13 cellular contexts compared by ENCODE assay signal in the genomic region with DNA sequence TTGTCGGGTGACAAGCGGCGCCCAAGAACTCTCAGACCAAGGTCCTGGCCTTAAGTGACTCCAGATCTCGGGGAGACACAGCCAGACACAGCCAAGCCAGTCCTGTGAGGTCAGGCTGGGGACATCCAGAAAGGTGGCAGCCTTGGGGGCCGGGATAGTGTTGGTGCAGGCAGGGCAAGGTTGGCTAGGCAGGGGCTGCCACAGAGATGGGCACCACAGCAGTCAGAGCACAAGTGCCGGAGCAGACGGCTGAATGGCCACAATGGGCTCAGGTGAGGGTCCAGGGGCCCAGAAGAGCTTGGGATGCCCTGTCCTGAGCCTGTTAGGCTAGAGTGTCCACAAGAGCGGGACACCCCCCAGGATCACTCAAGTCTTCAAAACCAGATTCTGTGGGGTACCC. TPM values are rescaled to one million over a fixed set of nuclear protein-coding genes. Genes with fewer than 3 reads are reported as not detected.
DNase-seq lines count a peak whose midpoint lies in the region; ATAC-seq and TF ChIP-seq lines count a peak whose summit lies in the region.
"Had no signal": no experiment of that assay in that cellular context is flagged by ENCODE, and none has a peak within 500 bp of the region (broad histone marks: within the 10 kb centered on the region; RNA-seq: fewer than 3 reads in every experiment).

No MANE protein-coding gene starts in this region.

- CTCF ChIA-PET in activated CD4-positive, alpha-beta T cell treated with anti-CD3 and anti-CD28 coated beads, Interleukin-2, amount 10 ng/mL, durations not matched to agents 7 days and 5 days (lab: Charles Lee): interaction anchor here (0.7 kb wide), 1 partner anchor 11 kb away, joined by 3 read pairs; no protein-coding TSS in a partner anchor
- CTCF ChIA-PET in activated naive CD4-positive, alpha-beta T cell treated with anti-CD3 and anti-CD28 coated beads, Interleukin-2, amount 10 ng/mL, durations not matched to agents 7 days and 5 days (lab: Charles Lee): no interaction called here

- H3K36me3 Mint-ChIP-seq in activated CD4-positive, alpha-beta T cell treated with anti-CD3 and anti-CD28 coated beads, Interleukin-2, amount 10 ng/mL, durations not matched to agents 7 days and 5 days (ENCODE audit: low read depth): peaks cover 24% of the 10 kb centered on the region
- peaks cover 5 to 7% of the 10 kb centered on the region in 2 donors for H3K36me3 Mint-ChIP-seq in activated naive CD4-positive, alpha-beta T cell treated with anti-CD3 and anti-CD28 coated beads, Interleukin-2, amount 50 U/mL, for 72 hours
- peaks cover 31% of the 10 kb centered on the region for H3K36me3 Mint-ChIP-seq in activated naive CD4-positive, alpha-beta T cell treated with anti-CD3 and anti-CD28 coated beads, Interleukin-2, amount 10 ng/mL, durations not matched to agents 7 days and 5 days
- peaks cover 22% of the 10 kb centered on the region for H3K36me3 Mint-ChIP-seq in nephron progenitor cell (ENCODE audit: low read depth)

- DNase-seq in activated CD4-positive, alpha-beta T cell treated with anti-CD3 and anti-CD28 coated beads, Interleukin-2, amount 10 ng/mL, durations not matched to agents 7 days and 5 days: no peak
- no peak for DNase-seq in activated CD4-positive, alpha-beta T cell treated with anti-CD3 and anti-CD28 coated beads for 1 hour
- DNase-seq in activated naive CD4-positive, alpha-beta T cell treated with anti-CD3 and anti-CD28 coated beads, Interleukin-2, amount 50 U/mL, for 72 hours (ENCODE audit: low spot score in 2 of 2): no peak
- DNase-seq in activated naive CD4-positive, alpha-beta T cell treated with anti-CD3 and anti-CD28 coated beads, Interleukin-2, amount 10 ng/mL, durations not matched to agents 7 days and 5 days: no peak
- DNase-seq in nephron progenitor cell (no peak), GM13976 (ENCODE audit: low spot score) (no peak)
- no peak for DNase-seq in effector memory CD4-positive, alpha-beta T cell
- DNase-seq: Caco-2; CD8-positive, alpha-beta memory T cell; DND-41; GDM1 had no signal

- no peak overlapping the region for H3K27ac ChIP-seq in effector memory CD4-positive, alpha-beta T cell (ENCODE audit: insufficient read depth, low read length, poor library complexity, severe bottlenecking)
- H3K27ac ChIP-seq: 22Rv1 had no signal

- no peaks in the 10 kb centered on the region for H3K4me1 ChIP-seq in effector memory CD4-positive, alpha-beta T cell (ENCODE audit: control insufficient read depth, insufficient read depth, low read length, poor library complexity, severe bottlenecking)
- H3K4me1 ChIP-seq: Caco-2, HAP-1 had no signal

- TF ChIP-seq CTCF in nephron progenitor cell (IDR thresholded peaks at IDR 0.05) (no peak), GM13976 (IDR thresholded peaks at IDR 0.05; ENCODE audit: borderline replicate concordance, control extremely low read depth, extremely low read depth, insufficient read depth, missing control alignments) (no peak)

- POLR2A ChIA-PET in activated CD4-positive, alpha-beta T cell treated with anti-CD3 and anti-CD28 coated beads, Interleukin-2, amount 10 ng/mL, durations not matched to agents 7 days and 5 days (lab: Charles Lee): no interaction called here

- no peaks in the 10 kb centered on the region for H3K9me3 ChIP-seq in effector memory CD4-positive, alpha-beta T cell (ENCODE audit: control insufficient read depth, low read length)
- H3K9me3 ChIP-seq: Caco-2, HAP-1 had no signal

- peak overlapping the region; percentile 75 for H3K27ac Mint-ChIP-seq in activated CD4-positive, alpha-beta T cell treated with anti-CD3 and anti-CD28 coated beads, Interleukin-2, amount 10 ng/mL, durations not matched to agents 7 days and 5 days
- peak overlapping the region; percentile 32 to 50 for H3K27ac Mint-ChIP-seq in activated naive CD4-positive, alpha-beta T cell treated with anti-CD3 and anti-CD28 coated beads, Interleukin-2, amount 50 U/mL, for 72 hours
- H3K27ac Mint-ChIP-seq in activated naive CD4-positive, alpha-beta T cell treated with anti-CD3 and anti-CD28 coated beads, Interleukin-2, amount 10 ng/mL, durations not matched to agents 7 days and 5 days: no peak overlapping the region
- H3K27ac Mint-ChIP-seq in nephron progenitor cell: peak overlapping the region; percentile 64

- no peak overlapping the region for H3K4me3 ChIP-seq in effector memory CD4-positive, alpha-beta T cell (ENCODE audit: insufficient read depth, low read depth, low read length, poor library complexity, severe bottlenecking)
- H3K4me3 ChIP-seq: HAP-1 had no signal

- in situ Hi-C loops in GM13976 (cut with MboI; ENCODE audit: low sequenced_read_pairs, unreplicated experiment): loop anchor here (25.0 kb wide), 1 partner anchor 284 kb away; a partner anchor contains a TSS

- ATAC-seq in activated naive CD4-positive, alpha-beta T cell treated with anti-CD3 and anti-CD28 coated beads, Interleukin-2, amount 50 U/mL, for 72 hours: no peak

- H3K4me3 Mint-ChIP-seq in activated CD4-positive, alpha-beta T cell treated with anti-CD3 and anti-CD28 coated beads, Interleukin-2, amount 10 ng/mL, durations not matched to agents 7 days and 5 days: no peak overlapping the region
- H3K4me3 Mint-ChIP-seq in activated naive CD4-positive, alpha-beta T cell treated with anti-CD3 and anti-CD28 coated beads, Interleukin-2, amount 10 ng/mL, durations not matched to agents 7 days and 5 days: no peak overlapping the region
- H3K4me3 Mint-ChIP-seq in nephron progenitor cell: no peak overlapping the region
- H3K4me3 Mint-ChIP-seq: CD8-positive, alpha-beta memory T cell had no signal

- H3K9me3 Mint-ChIP-seq in activated CD4-positive, alpha-beta T cell treated with anti-CD3 and anti-CD28 coated beads, Interleukin-2, amount 10 ng/mL, durations not matched to agents 7 days and 5 days: no peaks in the 10 kb centered on the region
- no peaks in the 10 kb centered on the region for H3K9me3 Mint-ChIP-seq in activated naive CD4-positive, alpha-beta T cell treated with anti-CD3 and anti-CD28 coated beads, Interleukin-2, amount 50 U/mL, for 72 hours
- no peaks in the 10 kb centered on the region for H3K9me3 Mint-ChIP-seq in activated naive CD4-positive, alpha-beta T cell treated with anti-CD3 and anti-CD28 coated beads, Interleukin-2, amount 10 ng/mL, durations not matched to agents 7 days and 5 days
- H3K9me3 Mint-ChIP-seq in nephron progenitor cell: no peaks in the 10 kb centered on the region
- H3K9me3 Mint-ChIP-seq: CD8-positive, alpha-beta memory T cell had no signal

- H3K27me3 ChIP-seq in effector memory CD4-positive, alpha-beta T cell (replicated peaks; ENCODE audit: control insufficient read depth, insufficient read depth, low read length, poor library complexity, severe bottlenecking): no peaks in the 10 kb centered on the region

- H3K36me3 ChIP-seq in effector memory CD4-positive, alpha-beta T cell (ENCODE audit: control insufficient read depth, insufficient read depth, low read length): peaks cover 73% of the 10 kb centered on the region

- peaks cover 6% of the 10 kb centered on the region for H3K4me1 Mint-ChIP-seq in activated CD4-positive, alpha-beta T cell treated with anti-CD3 and anti-CD28 coated beads, Interleukin-2, amount 10 ng/mL, durations not matched to agents 7 days and 5 days
- peaks cover 2% of the 10 kb centered on the region for H3K4me1 Mint-ChIP-seq in activated naive CD4-positive, alpha-beta T cell treated with anti-CD3 and anti-CD28 coated beads, Interleukin-2, amount 10 ng/mL, durations not matched to agents 7 days and 5 days
- no peaks in the 10 kb centered on the region for H3K4me1 Mint-ChIP-seq in nephron progenitor cell

- no peaks in the 10 kb centered on the region for H3K27me3 Mint-ChIP-seq in activated CD4-positive, alpha-beta T cell treated with anti-CD3 and anti-CD28 coated beads, Interleukin-2, amount 10 ng/mL, durations not matched to agents 7 days and 5 days
- no peaks in the 10 kb centered on the region for H3K27me3 Mint-ChIP-seq in activated naive CD4-positive, alpha-beta T cell treated with anti-CD3 and anti-CD28 coated beads, Interleukin-2, amount 10 ng/mL, durations not matched to agents 7 days and 5 days
- peaks cover 3% of the 10 kb centered on the region for H3K27me3 Mint-ChIP-seq in nephron progenitor cell (ENCODE audit: low read depth, poor library complexity)
- H3K27me3 Mint-ChIP-seq: CD8-positive, alpha-beta memory T cell had no signal

RNA-seq across cellular contexts. Expression of a gene that starts 32.2 kb away (rescaled TPM):
- total RNA-seq in activated CD4-positive, alpha-beta T cell treated with anti-CD3 and anti-CD28 coated beads, Interleukin-2, amount 10 ng/mL, durations not matched to agents 7 days and 5 days: 10 to 100 TPM; 71.9 to 81.4 TPM
- total RNA-seq in activated naive CD4-positive, alpha-beta T cell treated with anti-CD3 and anti-CD28 coated beads, Interleukin-2, amount 50 U/mL, for 72 hours: 10 to 100 TPM; 36.0 to 62.2 TPM

RNA-seq across cellular contexts. Expression of a gene that starts 32.5 kb away (rescaled TPM):
- total RNA-seq in activated CD4-positive, alpha-beta T cell treated with anti-CD3 and anti-CD28 coated beads, Interleukin-2, amount 10 ng/mL, durations not matched to agents 7 days and 5 days: 10 to 100 TPM; 70.8 to 73.1 TPM
- 10 to 100 TPM; 55.1 to 55.4 TPM for total RNA-seq in activated naive CD4-positive, alpha-beta T cell treated with anti-CD3 and anti-CD28 coated beads, Interleukin-2, amount 50 U/mL, for 72 hours

RNA-seq across cellular contexts. Expression of a gene that starts 52.7 kb away (rescaled TPM):
- total RNA-seq in activated CD4-positive, alpha-beta T cell treated with anti-CD3 and anti-CD28 coated beads, Interleukin-2, amount 10 ng/mL, durations not matched to agents 7 days and 5 days: 100 to 1,000 TPM; 122 to 135 TPM
- total RNA-seq in activated naive CD4-positive, alpha-beta T cell treated with anti-CD3 and anti-CD28 coated beads, Interleukin-2, amount 50 U/mL, for 72 hours: 100 to 1,000 TPM; 122 to 134 TPM
